Comparison of ENCODE assay signal across 1 cellular context in the genomic region with DNA sequence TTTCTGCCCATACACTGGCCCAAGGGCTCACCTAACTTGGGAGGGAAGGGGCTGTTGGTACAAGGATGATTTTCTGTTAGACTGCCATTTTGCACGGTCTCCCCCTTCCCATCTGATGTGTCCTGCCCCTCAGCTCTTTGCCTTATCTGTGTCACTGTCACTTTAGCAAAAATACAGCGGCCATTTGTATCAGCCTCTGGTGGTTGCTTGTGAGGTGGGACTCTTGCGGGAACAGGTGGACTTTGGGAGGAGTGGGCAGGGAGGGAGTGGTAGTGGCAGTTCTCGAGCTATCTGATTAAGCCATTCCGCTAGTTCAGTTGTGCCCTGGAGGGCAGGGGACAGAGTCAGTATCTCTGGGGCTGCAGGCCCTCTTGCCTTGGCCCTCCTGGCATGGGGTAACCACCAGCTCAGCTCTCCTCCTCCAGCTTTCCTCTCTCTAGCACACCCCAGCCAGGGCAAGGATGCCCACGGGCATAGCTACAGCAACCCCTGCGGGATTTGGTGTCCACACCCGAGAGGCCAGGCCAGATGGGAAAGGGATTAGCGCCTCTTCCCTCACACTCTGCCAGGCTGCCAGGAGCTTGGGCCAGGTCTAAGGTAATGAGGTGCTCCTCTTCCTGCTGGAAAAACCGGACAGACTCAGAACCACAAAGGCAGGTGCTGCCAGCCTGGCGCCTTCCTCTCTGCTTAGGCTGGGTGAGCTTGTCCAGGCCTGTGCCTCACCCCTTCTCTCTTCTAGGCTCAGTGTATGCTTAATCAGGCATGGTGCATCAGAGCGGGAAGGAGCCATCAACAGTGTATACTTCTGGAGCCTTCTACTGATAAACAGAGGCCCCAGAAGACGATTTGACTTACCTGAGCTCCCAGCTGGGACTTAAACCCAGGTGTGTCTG.
TF ChIP-seq lines count a peak whose summit lies in the region.

No MANE protein-coding gene starts in this region.

TF ChIP-seq in endothelial cell of umbilical vein, 7 proteins besides CTCF, POLR2A, EP300 and RAD21:
- TF ChIP-seq JUN (IDR thresholded peaks at IDR 0.05; ENCODE audit: borderline replicate concordance, insufficient read depth, insufficient read length, low read depth), result no peak
- peak; percentile 14 for TF ChIP-seq POLR2AphosphoS5 (IDR thresholded peaks at IDR 0.05; ENCODE audit: insufficient read depth, low read depth, low read length)
- no peak for TF ChIP-seq FOS (IDR thresholded peaks at IDR 0.05; ENCODE audit: borderline replicate concordance, insufficient read depth, low read length)
- TF ChIP-seq, protein P1, sequence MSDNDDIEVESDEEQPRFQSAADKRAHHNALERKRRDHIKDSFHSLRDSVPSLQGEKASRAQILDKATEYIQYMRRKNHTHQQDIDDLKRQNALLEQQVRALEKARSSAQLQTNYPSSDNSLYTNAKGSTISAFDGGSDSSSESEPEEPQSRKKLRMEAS (IDR thresholded peaks at IDR 0.05; ENCODE audit: insufficient read depth, insufficient read length), result no peak
